21 cellular contexts compared by ENCODE assay signal in genomic region chr4:104878936-104879335, GRCh38.
DNase-seq lines count a peak whose midpoint lies in the region; ATAC-seq, FAIRE-seq and TF ChIP-seq lines count a peak whose summit lies in the region.
"Had no signal": no experiment of that assay in that cellular context is flagged by ENCODE, and none has a peak within 500 bp of the region (broad histone marks: within the 10 kb centered on the region; RNA-seq: fewer than 3 reads in every experiment).

No MANE protein-coding gene starts in this region.

- ATAC-seq in stimulated activated naive CD8-positive, alpha-beta T cell treated with anti-CD3 and anti-CD28 coated beads, Interleukin-15, amount 100 ng/mL, for 72 hours, result peak; percentile 55
- no peak for ATAC-seq in stimulated activated naive CD8-positive, alpha-beta T cell treated with anti-CD3 and anti-CD28 coated beads, Interleukin-15, Interleukin-2, amounts not matched to agents 100 U/mL and 50 U/mL, for 24 hours
- peak; percentile 47 for ATAC-seq in HG02852 (IDR thresholded peaks at IDR 0.05; ENCODE audit: unreplicated experiment)
- ATAC-seq in pancreas, result no peak
- ATAC-seq: SK-N-SH treated with all-trans-retinoic acid at 6 μM for 48 hours had no signal

- no peaks in the 10 kb centered on the region for H3K36me3 ChIP-seq in pancreas
- H3K36me3 ChIP-seq: HAP-1 had no signal

- DNase-seq in stimulated activated naive CD8-positive, alpha-beta T cell treated with anti-CD3 and anti-CD28 coated beads, Interleukin-15, amount 100 ng/mL, for 72 hours, result no peak
- DNase-seq in stimulated activated naive CD8-positive, alpha-beta T cell treated with anti-CD3 and anti-CD28 coated beads, Interleukin-15, Interleukin-2, amounts not matched to agents 100 U/mL and 50 U/mL, for 24 hours, result no peak
- DNase-seq in pancreas (no peak), H4 (ENCODE audit: low spot score) (no peak), NCI-H526 (lab: John Stamatoyannopoulos, UW) (no peak)
- DNase-seq in effector CD4-positive, alpha-beta T cell, result no peak
- DNase-seq: AML-193, DMS79, Kasumi-1, NCI-H1105, NCI-H1694, NCI-H2081 treated with DMSO at 0.1 percent for 48 hours, NCI-H748 treated with DMSO at 0.1 percent for 48 hours, SHP77 treated with DMSO at 0.1 percent for 48 hours had no signal

- H3K4me1 Mint-ChIP-seq in stimulated activated naive CD8-positive, alpha-beta T cell treated with anti-CD3 and anti-CD28 coated beads, Interleukin-15, amount 100 ng/mL, for 72 hours, result peaks cover 17% of the 10 kb centered on the region

- no peak overlapping the region for H3K4me3 ChIP-seq in pancreas
- H3K4me3 ChIP-seq: HAP-1 had no signal

- no peaks in the 10 kb centered on the region for H3K27me3 ChIP-seq in pancreas

- intact Hi-C loops in pancreas (cut with DNase I), result no loop called here

- H3K27me3 Mint-ChIP-seq in stimulated activated naive CD8-positive, alpha-beta T cell treated with anti-CD3 and anti-CD28 coated beads, Interleukin-15, amount 100 ng/mL, for 72 hours, result peaks cover 8% of the 10 kb centered on the region
- H3K27me3 Mint-ChIP-seq: IgD-negative memory B cell had no signal

- peak; percentile 51 for FAIRE-seq in pancreas (lab: Jason Lieb, UNC)
- FAIRE-seq: D721Med had no signal

- H3K9me3 ChIP-seq in pancreas, result no peaks in the 10 kb centered on the region
- H3K9me3 ChIP-seq: HAP-1 had no signal

- H3K27ac ChIP-seq in VCaP (peak overlapping the region; percentile 45), pancreas (no peak overlapping the region)
- H3K27ac ChIP-seq: C4-2B had no signal

- H3K4me1 ChIP-seq in pancreas, result no peaks in the 10 kb centered on the region
- H3K4me1 ChIP-seq: HAP-1 had no signal

- TF ChIP-seq CTCF in VCaP (conservative IDR thresholded peaks at IDR 0.05) (no peak), pancreas (IDR thresholded peaks at IDR 0.05) (no peak)

- peak overlapping the region; percentile 46 to 71 for H3K4me3 Mint-ChIP-seq in stimulated activated naive CD8-positive, alpha-beta T cell treated with anti-CD3 and anti-CD28 coated beads, Interleukin-15, amount 100 ng/mL, for 72 hours
- H3K4me3 Mint-ChIP-seq: IgD-negative memory B cell had no signal

- H3K27ac Mint-ChIP-seq in stimulated activated naive CD8-positive, alpha-beta T cell treated with anti-CD3 and anti-CD28 coated beads, Interleukin-15, amount 100 ng/mL, for 72 hours, result no peak overlapping the region
- H3K27ac Mint-ChIP-seq: IgD-negative memory B cell had no signal

- H3K9me3 Mint-ChIP-seq in stimulated activated naive CD8-positive, alpha-beta T cell treated with anti-CD3 and anti-CD28 coated beads, Interleukin-15, amount 100 ng/mL, for 72 hours, result peaks cover 0 to 16% of the 10 kb centered on the region in 2 donors
- H3K9me3 Mint-ChIP-seq: IgD-negative memory B cell had no signal

Comparison
In these comparisons a context has a peak if more than half of its experiments do, and no peak if none do; other contexts are left out.
1. ATAC-seq: peak in stimulated activated naive CD8-positive, alpha-beta T cell treated with anti-CD3 and anti-CD28 coated beads, Interleukin-15, amount 100 ng/mL, for 72 hours (single experiment) and HG02852 (single experiment); none in stimulated activated naive CD8-positive, alpha-beta T cell treated with anti-CD3 and anti-CD28 coated beads, Interleukin-15, Interleukin-2, amounts not matched to agents 100 U/mL and 50 U/mL, for 24 hours (single experiment) and pancreas (0 of 4).